In the genomic region with DNA sequence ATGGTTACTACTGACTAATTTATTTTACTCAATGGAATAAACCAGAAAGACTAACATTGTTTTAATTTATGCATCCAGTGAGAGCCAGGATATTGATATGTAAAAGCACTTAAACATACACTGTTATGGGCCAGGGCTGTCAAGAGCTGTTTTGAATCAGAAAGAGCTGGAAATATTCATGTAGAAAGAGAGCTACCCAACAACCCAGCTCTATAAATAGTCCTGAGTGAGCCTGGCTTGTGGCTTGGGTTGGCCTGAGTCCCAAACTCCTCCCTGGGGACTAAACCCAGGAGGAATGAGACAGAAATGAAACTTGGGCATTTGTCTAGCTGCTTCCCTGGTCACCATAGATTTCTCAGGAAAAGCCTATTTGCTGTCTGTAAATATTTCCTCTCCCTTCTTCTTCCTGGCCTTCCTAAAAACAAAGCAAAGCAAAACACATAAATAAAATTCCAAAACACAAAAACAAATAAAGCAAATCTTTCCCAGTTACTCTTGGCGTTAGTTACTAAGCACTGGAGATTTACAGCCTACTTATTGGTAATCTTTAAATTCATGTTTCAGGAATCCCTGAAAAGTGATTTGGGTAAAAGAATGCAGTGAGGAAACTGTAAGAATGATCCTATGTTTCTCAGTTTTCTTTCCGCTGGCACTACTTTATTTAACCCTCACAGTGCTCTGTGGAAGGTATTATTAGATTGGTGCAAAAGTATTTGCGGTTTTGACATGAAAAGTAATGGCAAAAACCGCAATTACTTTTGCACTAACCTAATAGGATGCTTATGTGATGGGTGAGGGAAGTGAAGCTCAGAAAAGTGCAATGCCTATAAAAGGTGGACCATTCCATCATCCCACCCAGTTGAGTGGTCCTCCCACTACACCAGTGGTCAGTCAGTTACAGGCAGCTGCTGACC, we compare ENCODE assay signal across 9 cellular contexts.
DNase-seq lines count a peak whose midpoint lies in the region; ATAC-seq and TF ChIP-seq lines count a peak whose summit lies in the region.
"Had no signal": no experiment of that assay in that cellular context is flagged by ENCODE, and none has a peak within 500 bp of the region (broad histone marks: within the 10 kb centered on the region; RNA-seq: fewer than 3 reads in every experiment).

No MANE protein-coding gene starts in this region.

- ATAC-seq in right cardiac atrium, result peak; percentile 83 to 86
- ATAC-seq in GM19035 (IDR thresholded peaks at IDR 0.05; ENCODE audit: unreplicated experiment), result no peak

- no peaks in the 10 kb centered on the region for H3K36me3 ChIP-seq in testis (ENCODE audit: low read depth, missing control alignments)

- no peak for TF ChIP-seq CTCF in testis (IDR thresholded peaks at IDR 0.05)

- intact Hi-C loops in right cardiac atrium (cut with DNase I), result no loop called here
- intact Hi-C loops in testis (cut with DNase I; ENCODE audit: low total_unique reads), result no loop called here

- H3K9me3 ChIP-seq in right cardiac atrium (ENCODE audit: control insufficient read depth, low read length) (no peaks in the 10 kb centered on the region), testis (no peaks in the 10 kb centered on the region)

- H3K4me3 ChIP-seq in right cardiac atrium (ENCODE audit: low read length), result no peak overlapping the region
- H3K4me3 ChIP-seq in testis, result no peak overlapping the region

- H3K4me1 ChIP-seq in right cardiac atrium (ENCODE audit: control insufficient read depth, insufficient read depth, low read length) (peaks cover 3% of the 10 kb centered on the region), testis (peaks cover 16% of the 10 kb centered on the region)

- WGBS in right cardiac atrium, result 52% methylated on average over 4 of the region's 4 CpGs
- WGBS in testis, 2 donors, result 65 to 67% methylated on average over 4 of the region's 4 CpGs

- H3K27me3 ChIP-seq in right cardiac atrium (ENCODE audit: control insufficient read depth, insufficient read depth), result no peaks in the 10 kb centered on the region
- H3K27me3 ChIP-seq in testis, result no peaks in the 10 kb centered on the region

- DNase-seq in NCI-H748 (lab: John Stamatoyannopoulos, UW; ENCODE audit: unreplicated experiment), result peak; percentile 22
- DNase-seq in NCI-H748 treated with DMSO at 0.1 percent for 48 hours (lab: John Stamatoyannopoulos, UW), result no peak
- DNase-seq in right cardiac atrium, result peak; percentile 80 to 90 (median 89)
- peak; percentile 84 for DNase-seq in testis
- no peak for DNase-seq in activated gamma-delta T cell (lab: John Stamatoyannopoulos, UW)
- DNase-seq in activated CD8-positive, alpha-beta memory T cell treated with anti-CD3 and anti-CD28 coated beads, Interleukin-2, amount 50 U/mL, for 48 hours, result no peak
- DNase-seq: CD4-positive, CD25-positive, alpha-beta regulatory T cell had no signal

- TF ChIP-seq POLR2A in testis (IDR thresholded peaks at IDR 0.05), result no peak

- H3K27ac ChIP-seq in angular gyrus (ENCODE audit: low read depth, low read length) (peak overlapping the region; percentile 34), right cardiac atrium (ENCODE audit: low read length) (no peak overlapping the region), testis (peak overlapping the region; percentile 25 to 57)

Comparison
In these comparisons a context has a peak if more than half of its experiments do, and no peak if none do; other contexts are left out.
1. DNase-seq: peak in NCI-H748 (single experiment), right cardiac atrium (3 of 3) and testis (single experiment); none in NCI-H748 treated with DMSO at 0.1 percent for 48 hours (single experiment), activated gamma-delta T cell (single experiment) and activated CD8-positive, alpha-beta memory T cell treated with anti-CD3 and anti-CD28 coated beads, Interleukin-2, amount 50 U/mL, for 48 hours (single experiment).